Comparison of ENCODE assay signal across 24 cellular contexts in the genomic region with DNA sequence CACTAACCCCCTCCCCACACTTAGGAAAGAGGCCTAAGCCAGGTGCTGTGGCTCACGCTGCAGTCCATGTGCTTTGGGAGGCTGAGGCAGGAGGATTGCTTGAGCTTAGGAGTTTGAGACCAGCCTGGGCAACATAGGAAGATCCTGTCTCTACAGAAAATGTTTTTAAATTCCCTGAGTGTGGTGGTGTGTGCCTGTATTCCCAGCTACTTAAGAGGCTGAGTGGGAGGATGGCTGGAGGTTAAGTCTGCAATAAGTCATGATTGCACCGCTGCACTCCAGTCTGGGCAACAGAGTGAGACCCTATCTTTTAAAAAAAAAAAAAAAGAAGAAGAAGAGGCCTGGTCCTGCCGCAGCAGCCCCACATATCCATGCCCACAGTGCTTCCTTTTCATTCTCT. TPM values are rescaled to one million over a fixed set of nuclear protein-coding genes. Genes with fewer than 3 reads are reported as not detected.
DNase-seq lines count a peak whose midpoint lies in the region; ATAC-seq, FAIRE-seq and TF ChIP-seq lines count a peak whose summit lies in the region.
"Had no signal": no experiment of that assay in that cellular context is flagged by ENCODE, and none has a peak within 500 bp of the region (broad histone marks: within the 10 kb centered on the region; RNA-seq: fewer than 3 reads in every experiment).

No MANE protein-coding gene starts in this region.

- H3K36me3 ChIP-seq in ACC112 (ENCODE audit: insufficient read depth, low read length) (no peaks in the 10 kb centered on the region; the same call in 1 of the 2 replicates), HEK293 (ENCODE audit: control insufficient read depth in 2 of 2, insufficient read depth in 1 of 2, low read length in 2 of 2) (peaks cover 6 to 58% of the 10 kb centered on the region in 2 experiments; a peak in 2 of 3 replicates), endodermal cell (ENCODE audit: control insufficient read depth, insufficient read depth, low read length) (peaks cover 86% of the 10 kb centered on the region), neuronal stem cell (replicated peaks in 1 of 2; ENCODE audit: control insufficient read depth in 2 of 2, insufficient read depth in 2 of 2, low read length in 2 of 2) (peaks cover 35 to 97% of the 10 kb centered on the region in 2 donors)
- H3K36me3 ChIP-seq: BE2C, ovary had no signal

- H3K14ac ChIP-seq in neuronal stem cell (ENCODE audit: low read length): no peak overlapping the region

- H3K18ac ChIP-seq in neuronal stem cell (ENCODE audit: low read length): no peak overlapping the region

- H2BK12ac ChIP-seq in neuronal stem cell (ENCODE audit: low read length): no peak overlapping the region

- DNase-seq in endodermal cell (no peak), neuronal stem cell (ENCODE audit: low spot score) (no peak), HTR-8/SVneo (ENCODE audit: insufficient read length, low spot score) (no peak)
- no peak for DNase-seq in stimulated activated naive CD4-positive, alpha-beta T cell treated with Interleukin-2 at 50 U/mL for 16 hours (lab: John Stamatoyannopoulos, UW)
- DNase-seq: activated CD4-positive, alpha-beta T cell treated with anti-CD3 and anti-CD28 coated beads for 36 hours; activated CD8-positive, alpha-beta T cell treated with anti-CD3 and anti-CD28 coated beads, Interleukin-2, amount 10 ng/mL, durations not matched to agents 7 days and 5 days; activated effector memory CD4-positive, alpha-beta T cell treated with anti-CD3 and anti-CD28 coated beads, Interleukin-2, amount 50 U/mL, for 16 hours; activated naive CD8-positive, alpha-beta T cell treated with anti-CD3 and anti-CD28 coated beads for 36 hours; effector memory CD8-positive, alpha-beta T cell; kidney; NCI-H345; ovary; SHP77; stimulated activated naive CD4-positive, alpha-beta T cell had no signal

- H3K79me1 ChIP-seq in neuronal stem cell (ENCODE audit: low read depth, low read length): no peaks in the 10 kb centered on the region

- no peaks in the 10 kb centered on the region for H3K27me3 Mint-ChIP-seq in endodermal cell (ENCODE audit: insufficient read depth)
- H3K27me3 Mint-ChIP-seq: activated CD4-positive, alpha-beta T cell treated with anti-CD3 and anti-CD28 coated beads for 36 hours; activated naive CD8-positive, alpha-beta T cell treated with anti-CD3 and anti-CD28 coated beads for 36 hours; effector memory CD8-positive, alpha-beta T cell; natural killer cell treated with Interleukin-12 subunit alpha and Interleukin-12 subunit beta and Interleukin-15 and Interleukin-18, amount 100 ng/mL, for 72 hours had no signal

- no peak overlapping the region for H3K4me2 ChIP-seq in neuronal stem cell (ENCODE audit: insufficient read depth, low read length, poor library complexity, severe bottlenecking)

- no peak overlapping the region for H3K4ac ChIP-seq in neuronal stem cell (ENCODE audit: low read length)

- peak overlapping the region; percentile 85 for H3K27ac Mint-ChIP-seq in endodermal cell
- H3K27ac Mint-ChIP-seq: activated CD4-positive, alpha-beta T cell treated with anti-CD3 and anti-CD28 coated beads for 36 hours; activated CD8-positive, alpha-beta T cell treated with anti-CD3 and anti-CD28 coated beads, Interleukin-2, amount 10 ng/mL, durations not matched to agents 7 days and 5 days; activated naive CD8-positive, alpha-beta T cell treated with anti-CD3 and anti-CD28 coated beads for 36 hours had no signal

- H3K4me1 Mint-ChIP-seq in endodermal cell: peaks cover 7% of the 10 kb centered on the region
- H3K4me1 Mint-ChIP-seq: activated CD4-positive, alpha-beta T cell treated with anti-CD3 and anti-CD28 coated beads for 36 hours; activated naive CD8-positive, alpha-beta T cell treated with anti-CD3 and anti-CD28 coated beads for 36 hours had no signal

- H3K9ac ChIP-seq in endodermal cell (ENCODE audit: extremely low read depth, low read length, poor library complexity, severe bottlenecking) (no peak overlapping the region), neuronal stem cell (ENCODE audit: low read depth, low read length, poor library complexity) (no peak overlapping the region)

- H2AFZ ChIP-seq in ACC112 (ENCODE audit: low read length, unreplicated experiment) (no peak overlapping the region), neuronal stem cell (ENCODE audit: low read length) (no peak overlapping the region)

- H3K27me3 ChIP-seq in ACC112 (ENCODE audit: insufficient read depth, low read length) (no peaks in the 10 kb centered on the region), endodermal cell (ENCODE audit: control insufficient read depth, insufficient read depth, low read length, poor library complexity, severe bottlenecking) (no peaks in the 10 kb centered on the region), neuronal stem cell (ENCODE audit: control insufficient read depth in 3 of 3, insufficient read depth in 3 of 3, low read depth in 1 of 3, low read length in 3 of 3) (no peaks in the 10 kb centered on the region)
- H3K27me3 ChIP-seq: BE2C, ovary, suprapubic skin had no signal

- H3K9me3 Mint-ChIP-seq in endodermal cell: no peaks in the 10 kb centered on the region
- H3K9me3 Mint-ChIP-seq: activated naive CD8-positive, alpha-beta T cell treated with anti-CD3 and anti-CD28 coated beads for 36 hours; effector memory CD8-positive, alpha-beta T cell; natural killer cell treated with Interleukin-12 subunit alpha and Interleukin-12 subunit beta and Interleukin-15 and Interleukin-18, amount 100 ng/mL, for 72 hours had no signal

- H3K23ac ChIP-seq in neuronal stem cell (ENCODE audit: low read depth, low read length, poor library complexity): no peak overlapping the region

- H3K4me3 ChIP-seq in ACC112 (ENCODE audit: low read depth, low read length): no peak overlapping the region
- H3K4me3 ChIP-seq in HEK293 (ENCODE audit: low read depth, low read length): no peak overlapping the region
- H3K4me3 ChIP-seq in endodermal cell (ENCODE audit: low read length): no peak overlapping the region
- H3K4me3 ChIP-seq in neuronal stem cell (ENCODE audit: low read length in 2 of 2): no peak overlapping the region
- H3K4me3 ChIP-seq: coronary artery, HAP-1, lower lobe of right lung, ovary, suprapubic skin had no signal

- H4K8ac ChIP-seq in neuronal stem cell (ENCODE audit: low read depth, low read length): no peak overlapping the region

- H3K36me3 Mint-ChIP-seq in endodermal cell (ENCODE audit: low read depth): peaks cover 78% of the 10 kb centered on the region
- H3K36me3 Mint-ChIP-seq: activated naive CD8-positive, alpha-beta T cell treated with anti-CD3 and anti-CD28 coated beads for 36 hours had no signal

- no peak overlapping the region for H4K91ac ChIP-seq in neuronal stem cell (ENCODE audit: low read depth, low read length, poor library complexity)

- no peak overlapping the region for H2BK5ac ChIP-seq in neuronal stem cell (ENCODE audit: low read length)

- peak overlapping the region; percentile 33 for H3K27ac ChIP-seq in ACC112 (ENCODE audit: low read depth, low read length)
- no peak overlapping the region for H3K27ac ChIP-seq in HEK293 (ENCODE audit: extremely low read depth, low read depth, low read length)
- peak overlapping the region; percentile 74 for H3K27ac ChIP-seq in endodermal cell (ENCODE audit: low read depth, low read length)
- peak overlapping the region; percentile 74 for H3K27ac ChIP-seq in neuronal stem cell (replicated peaks; ENCODE audit: low read length)
- H3K27ac ChIP-seq: coronary artery, ovary, suprapubic skin had no signal

- no peak overlapping the region for H2BK120ac ChIP-seq in neuronal stem cell (ENCODE audit: low read depth, low read length)

- TF ChIP-seq CTCF in HEK293 (tag by site-specific recombination; IDR thresholded peaks at IDR 0.05) (no peak), endodermal cell (conservative IDR thresholded peaks at IDR 0.05) (no peak)

- CTCF ChIA-PET in HEK293 (lab: Yijun Ruan, JAX): interaction anchor here (0.8 to 1.2 kb wide), 4 partner anchors 9 to 180 kb away, joined by 3 to 4 read pairs (median 4); no protein-coding TSS in a partner anchor

- H3K79me2 ChIP-seq in ACC112 (ENCODE audit: control insufficient read depth, insufficient read depth, low read length, unreplicated experiment): no peaks in the 10 kb centered on the region

- no peak for FAIRE-seq in HTR-8/SVneo (lab: Jason Lieb, UNC)
- FAIRE-seq: GM12891, kidney had no signal

- H2BK15ac ChIP-seq in neuronal stem cell (ENCODE audit: low read length): no peak overlapping the region

- no peak for ATAC-seq in HG03521 (IDR thresholded peaks at IDR 0.05; ENCODE audit: unreplicated experiment)
- ATAC-seq: activated CD4-positive, alpha-beta T cell treated with anti-CD3 and anti-CD28 coated beads for 36 hours; activated CD8-positive, alpha-beta T cell treated with anti-CD3 and anti-CD28 coated beads, Interleukin-2, amount 10 ng/mL, durations not matched to agents 7 days and 5 days; effector memory CD8-positive, alpha-beta T cell; natural killer cell treated with Interleukin-12 subunit alpha and Interleukin-12 subunit beta and Interleukin-15 and Interleukin-18, amount 100 ng/mL, for 72 hours had no signal

- H3K9me3 ChIP-seq in HEK293 (ENCODE audit: control insufficient read depth, insufficient read depth, low read depth, low read length): no peaks in the 10 kb centered on the region
- H3K9me3 ChIP-seq in endodermal cell (ENCODE audit: control insufficient read depth, low read length): no peaks in the 10 kb centered on the region
- no peaks in the 10 kb centered on the region for H3K9me3 ChIP-seq in neuronal stem cell (replicated peaks in 1 of 2; ENCODE audit: control insufficient read depth in 2 of 2, insufficient read depth in 1 of 2, low read depth in 1 of 2, low read length in 2 of 2)
- H3K9me3 ChIP-seq: BE2C, HAP-1, lower lobe of right lung, ovary, suprapubic skin had no signal

- H3K4me3 Mint-ChIP-seq in endodermal cell: no peak overlapping the region
- H3K4me3 Mint-ChIP-seq: activated CD4-positive, alpha-beta T cell treated with anti-CD3 and anti-CD28 coated beads for 36 hours; activated CD8-positive, alpha-beta T cell treated with anti-CD3 and anti-CD28 coated beads, Interleukin-2, amount 10 ng/mL, durations not matched to agents 7 days and 5 days; activated naive CD8-positive, alpha-beta T cell treated with anti-CD3 and anti-CD28 coated beads for 36 hours; effector memory CD8-positive, alpha-beta T cell; natural killer cell treated with Interleukin-12 subunit alpha and Interleukin-12 subunit beta and Interleukin-15 and Interleukin-18, amount 100 ng/mL, for 72 hours had no signal

- H3K4me1 ChIP-seq in ACC112 (ENCODE audit: control insufficient read depth, insufficient read depth, low read length, unreplicated experiment) (peaks cover 18% of the 10 kb centered on the region), HEK293 (ENCODE audit: control insufficient read depth, insufficient read depth, low read length) (peaks cover 22% of the 10 kb centered on the region), endodermal cell (ENCODE audit: control insufficient read depth, insufficient read depth, low read length) (peaks cover 4% of the 10 kb centered on the region), neuronal stem cell (ENCODE audit: control insufficient read depth in 2 of 2, insufficient read depth in 1 of 2, low read depth in 1 of 2, low read length in 2 of 2) (peaks cover 5 to 32% of the 10 kb centered on the region in 2 donors)
- H3K4me1 ChIP-seq: HAP-1 had no signal

- WGBS in endodermal cell (ENCODE audit: insufficient coverage in 1 of 2, insufficient read length in 1 of 2), 2 experiments: 80 to 98% methylated on average over 1 to 3 of the region's 3 CpGs
- WGBS in neuronal stem cell (ENCODE audit: extremely low coverage in 2 of 2, insufficient read length in 2 of 2, insufficient replicate concordance in 1 of 2), 2 donors: no CpG with 5 or more reads among the region's 3 CpGs

- H2AK5ac ChIP-seq in neuronal stem cell (ENCODE audit: low read depth, low read length): no peak overlapping the region

- POLR2A ChIA-PET in HEK293 (lab: Yijun Ruan, JAX): interaction anchor here (0.6 to 1.0 kb wide), 2 partner anchors 43 to 47 kb away, joined by 3 read pairs; a partner anchor contains a TSS

RNA-seq across cellular contexts. Expression of a gene that starts 27.7 kb away (rescaled TPM):
- total RNA-seq in endodermal cell: 10 to 100 TPM; 53.4 to 67.3 TPM
- 67.7 TPM for polyA plus RNA-seq in endodermal cell (2013, experiment 1 of 2)
- 60.9 TPM for polyA plus RNA-seq in endodermal cell (2013, experiment 2 of 2)
- polyA plus RNA-seq in neuronal stem cell (2013, experiment 1 of 2): 63.5 TPM
- polyA plus RNA-seq in neuronal stem cell (2013, experiment 2 of 2): 65.4 TPM

RNA-seq across cellular contexts. Expression of a gene that starts 46.9 kb away (rescaled TPM):
- 10 to 100 TPM; 98.1 to 99.4 TPM for total RNA-seq in endodermal cell
- polyA plus RNA-seq in endodermal cell (2013, experiment 1 of 2): 62.4 TPM
- polyA plus RNA-seq in endodermal cell (2013, experiment 2 of 2): 60.7 TPM
- polyA plus RNA-seq in neuronal stem cell (2013, experiment 1 of 2): 63.3 TPM
- 66.0 TPM for polyA plus RNA-seq in neuronal stem cell (2013, experiment 2 of 2)
